In the genomic region with DNA sequence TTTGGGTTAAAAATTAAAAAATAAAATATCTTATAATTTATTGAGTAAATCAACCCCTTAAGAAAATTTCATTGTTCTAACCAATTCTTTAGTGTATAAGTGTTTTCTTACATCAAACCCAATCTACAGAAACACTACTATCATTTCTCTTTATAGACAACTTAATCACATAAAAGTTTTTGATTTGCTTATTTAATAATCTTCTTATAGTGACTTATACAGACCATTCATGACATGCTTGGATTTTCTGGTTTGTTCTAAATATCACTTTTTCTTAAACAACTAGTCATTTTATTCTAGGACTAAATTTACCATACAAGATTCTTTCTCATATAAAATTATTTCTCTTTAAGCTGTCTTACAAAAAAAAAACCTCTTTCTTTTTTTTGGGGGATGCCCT, we compare ENCODE assay signal across 25 cellular contexts. TPM values are rescaled to one million over a fixed set of nuclear protein-coding genes. Genes with fewer than 3 reads are reported as not detected.
DNase-seq lines count a peak whose midpoint lies in the region; ATAC-seq, FAIRE-seq and TF ChIP-seq lines count a peak whose summit lies in the region.
"Had no signal": no experiment of that assay in that cellular context is flagged by ENCODE, and none has a peak within 500 bp of the region (broad histone marks: within the 10 kb centered on the region; RNA-seq: fewer than 3 reads in every experiment).

No MANE protein-coding gene starts in this region.

- H3K27ac ChIP-seq in kidney (ENCODE audit: low read depth in 2 of 2, low read length in 2 of 2): no peak overlapping the region
- H3K27ac ChIP-seq: KMS-11, RWPE1 had no signal

- H3K4me1 ChIP-seq in kidney (ENCODE audit: control insufficient read depth in 1 of 2, insufficient read depth in 1 of 2, low read depth in 1 of 2, low read length in 2 of 2): no peaks in the 10 kb centered on the region
- H3K4me1 ChIP-seq: BE2C had no signal

- H3K9ac ChIP-seq in kidney (ENCODE audit: low read length in 2 of 2): no peak overlapping the region
- H3K9ac ChIP-seq: KMS-11 had no signal

- no peaks in the 10 kb centered on the region for H3K9me3 ChIP-seq in kidney (ENCODE audit: control insufficient read depth in 1 of 2, low read length in 2 of 2)
- H3K9me3 ChIP-seq: BE2C had no signal

- no peak for ATAC-seq in HG03108 (IDR thresholded peaks at IDR 0.05; ENCODE audit: unreplicated experiment)
- no peak for ATAC-seq in GM18873 (IDR thresholded peaks at IDR 0.05; ENCODE audit: low FRiP score, unreplicated experiment)
- no peak for ATAC-seq in GM21529 (IDR thresholded peaks at IDR 0.05; ENCODE audit: unreplicated experiment)
- ATAC-seq: SK-N-SH treated with all-trans-retinoic acid at 6 μM for 48 hours, T-cell had no signal

- intact Hi-C loops in kidney (cut with DNase I): no loop called here

- H3K4me3 ChIP-seq in astrocyte of the spinal cord (ENCODE audit: low read depth, low read length) (no peak overlapping the region), kidney (ENCODE audit: low read length in 2 of 2) (no peak overlapping the region)

- FAIRE-seq in kidney (lab: Jason Lieb, UNC): peak; percentile 39
- FAIRE-seq: H1 had no signal

- peak; percentile 23 for DNase-seq in DMS53 (lab: John Stamatoyannopoulos, UW)
- no peak for DNase-seq in DMS53 treated with DMSO at 0.1 percent for 48 hours (lab: John Stamatoyannopoulos, UW; ENCODE audit: unreplicated experiment)
- DNase-seq in MV-4-11 (lab: John Stamatoyannopoulos, UW): peak; percentile 16
- peak; percentile 4 for DNase-seq in astrocyte of the spinal cord (ENCODE audit: low read depth, low spot score)
- no peak for DNase-seq in kidney
- DNase-seq: 8988T; BE2C; CD4-positive, alpha-beta T cell; DND-41; GDM1; NCI-H1048; NCI-H1436; NCI-H2029 treated with DMSO at 0.1 percent for 48 hours; NCI-H2171 treated with DMSO at 0.1 percent for 48 hours; NCI-H446 treated with DMSO at 0.1 percent for 48 hours; SIG-M5; T-cell had no signal

- no peaks in the 10 kb centered on the region for H3K36me3 ChIP-seq in kidney (ENCODE audit: control insufficient read depth in 1 of 2, insufficient read depth in 2 of 2, low read length in 2 of 2)
- H3K36me3 ChIP-seq: BE2C had no signal

- no peak for TF ChIP-seq CTCF in astrocyte of the spinal cord (IDR thresholded peaks at IDR 0.05; ENCODE audit: low read depth, low read length)
- TF ChIP-seq CTCF in kidney (IDR thresholded peaks at IDR 0.05; ENCODE audit: borderline replicate concordance, extremely low read depth, insufficient read depth): no peak

- in situ Hi-C loops in astrocyte of the spinal cord (cut with HindIII; ENCODE audit: low sequenced_read_pairs): no loop called here

RNA-seq across cellular contexts. Expression of gene ZSCAN5A, which starts 27.3 kb away (rescaled TPM):
- 18.1 TPM for total RNA-seq in kidney
- 11.9 TPM for polyA plus RNA-seq in kidney (ENCODE audit: insufficient read depth, low read depth, low replicate concordance)

RNA-seq across cellular contexts. Expression of gene ZNF582, which starts 51.4 kb away (rescaled TPM):
- total RNA-seq in kidney: 5.0 TPM
- 3.8 TPM for polyA plus RNA-seq in kidney (ENCODE audit: insufficient read depth, low read depth, low replicate concordance)
- total RNA-seq: MCF 10A had no signal

Comparison
In these comparisons a context has a peak if more than half of its experiments do, and no peak if none do; other contexts are left out.
1. DNase-seq: peak in DMS53 (single experiment), MV-4-11 (single experiment) and astrocyte of the spinal cord (single experiment); none in DMS53 treated with DMSO at 0.1 percent for 48 hours (single experiment) and kidney (single experiment).